Comparison of ENCODE assay signal across 10 cellular contexts in genomic region chr6:81818778-81819491, GRCh38.
DNase-seq lines count a peak whose midpoint lies in the region; ATAC-seq lines count a peak whose summit lies in the region.
"Had no signal": no experiment of that assay in that cellular context is flagged by ENCODE, and none has a peak within 500 bp of the region (broad histone marks: within the 10 kb centered on the region; RNA-seq: fewer than 3 reads in every experiment).

No MANE protein-coding gene starts in this region.

- H3K27ac Mint-ChIP-seq in activated CD4-positive, alpha-beta memory T cell treated with anti-CD3 and anti-CD28 coated beads, Interleukin-2, amount 10 ng/mL, durations not matched to agents 7 days and 5 days, result peak overlapping the region; percentile 5
- no peak overlapping the region for H3K27ac Mint-ChIP-seq in activated CD4-positive, alpha-beta memory T cell treated with anti-CD3 and anti-CD28 coated beads for 36 hours
- peak overlapping the region; percentile 4 for H3K27ac Mint-ChIP-seq in activated T-helper 2 cell treated with anti-CD3 and anti-CD28 coated beads, Interferon-gamma antibody, Interleukin-2, Interleukin-4, amounts not matched to agents 10 μg/mL and 5 μg/mL and 100 μg/mL, durations not matched to agents 14 hours and 24 hours and 36 hours
- H3K27ac Mint-ChIP-seq in stimulated activated effector memory CD8-positive, alpha-beta T cell treated with anti-CD3 and anti-CD28 coated beads, Interleukin-12 subunit alpha, Interleukin-12 subunit beta, amount 100 ng/mL, for 72 hours, result no peak overlapping the region

- CTCF ChIA-PET in activated CD4-positive, alpha-beta memory T cell treated with anti-CD3 and anti-CD28 coated beads, Interleukin-2, amount 10 ng/mL, durations not matched to agents 7 days and 5 days (lab: Charles Lee), result no interaction called here
- CTCF ChIA-PET in activated CD4-positive, alpha-beta memory T cell treated with anti-CD3 and anti-CD28 coated beads for 36 hours (lab: Charles Lee), result no interaction called here

- ATAC-seq in HG03066 (IDR thresholded peaks at IDR 0.05; ENCODE audit: low read depth, unreplicated experiment), result peak; percentile 56
- peak; percentile 69 for ATAC-seq in stimulated activated effector memory CD8-positive, alpha-beta T cell treated with anti-CD3 and anti-CD28 coated beads, Interleukin-12 subunit alpha, Interleukin-12 subunit beta, amount 100 ng/mL, for 72 hours

- intact Hi-C loops in activated CD4-positive, alpha-beta memory T cell treated with anti-CD3 and anti-CD28 coated beads for 36 hours (cut with micrococcal nuclease), result no loop called here
- intact Hi-C loops in activated T-helper 2 cell treated with anti-CD3 and anti-CD28 coated beads, Interferon-gamma antibody, Interleukin-2, Interleukin-4, amounts not matched to agents 10 μg/mL and 5 μg/mL and 100 μg/mL, durations not matched to agents 14 hours and 24 hours and 36 hours (cut with micrococcal nuclease), result no loop called here

- peaks cover 14% of the 10 kb centered on the region for H3K4me1 Mint-ChIP-seq in activated CD4-positive, alpha-beta memory T cell treated with anti-CD3 and anti-CD28 coated beads, Interleukin-2, amount 10 ng/mL, durations not matched to agents 7 days and 5 days
- no peaks in the 10 kb centered on the region for H3K4me1 Mint-ChIP-seq in activated CD4-positive, alpha-beta memory T cell treated with anti-CD3 and anti-CD28 coated beads for 36 hours (ENCODE audit: low read depth)
- H3K4me1 Mint-ChIP-seq in activated T-helper 2 cell treated with anti-CD3 and anti-CD28 coated beads, Interferon-gamma antibody, Interleukin-2, Interleukin-4, amounts not matched to agents 10 μg/mL and 5 μg/mL and 100 μg/mL, durations not matched to agents 14 hours and 24 hours and 36 hours (ENCODE audit: low read depth), result peaks cover 8% of the 10 kb centered on the region
- peaks cover 6% of the 10 kb centered on the region for H3K4me1 Mint-ChIP-seq in stimulated activated effector memory CD8-positive, alpha-beta T cell treated with anti-CD3 and anti-CD28 coated beads, Interleukin-12 subunit alpha, Interleukin-12 subunit beta, amount 100 ng/mL, for 72 hours
- H3K4me1 Mint-ChIP-seq: brain had no signal

- DNase-seq in activated CD4-positive, alpha-beta memory T cell treated with anti-CD3 and anti-CD28 coated beads, Interleukin-2, amount 10 ng/mL, durations not matched to agents 7 days and 5 days, result no peak
- DNase-seq in activated CD4-positive, alpha-beta memory T cell treated with anti-CD3 and anti-CD28 coated beads for 36 hours, result no peak
- DNase-seq in activated T-helper 2 cell treated with anti-CD3 and anti-CD28 coated beads, Interferon-gamma antibody, Interleukin-2, Interleukin-4, amounts not matched to agents 10 μg/mL and 5 μg/mL and 100 μg/mL, durations not matched to agents 14 hours and 24 hours and 36 hours (ENCODE audit: low spot score), result no peak
- DNase-seq in stimulated activated effector memory CD8-positive, alpha-beta T cell treated with anti-CD3 and anti-CD28 coated beads, Interleukin-12 subunit alpha, Interleukin-12 subunit beta, amount 100 ng/mL, for 72 hours (ENCODE audit: low spot score in 2 of 2), result no peak
- no peak for DNase-seq in NCI-H345 (lab: John Stamatoyannopoulos, UW)
- no peak for DNase-seq in GM03348 (ENCODE audit: low spot score)
- no peak for DNase-seq in GM19238 (ENCODE audit: insufficient read length, low spot score)
- DNase-seq: NCI-H1694 treated with DMSO at 0.1 percent for 48 hours had no signal

- H3K27me3 Mint-ChIP-seq in activated CD4-positive, alpha-beta memory T cell treated with anti-CD3 and anti-CD28 coated beads, Interleukin-2, amount 10 ng/mL, durations not matched to agents 7 days and 5 days, result peaks cover 7% of the 10 kb centered on the region
- no peaks in the 10 kb centered on the region for H3K27me3 Mint-ChIP-seq in activated CD4-positive, alpha-beta memory T cell treated with anti-CD3 and anti-CD28 coated beads for 36 hours
- H3K27me3 Mint-ChIP-seq in activated T-helper 2 cell treated with anti-CD3 and anti-CD28 coated beads, Interferon-gamma antibody, Interleukin-2, Interleukin-4, amounts not matched to agents 10 μg/mL and 5 μg/mL and 100 μg/mL, durations not matched to agents 14 hours and 24 hours and 36 hours (ENCODE audit: low read depth), result peaks cover 2% of the 10 kb centered on the region
- H3K27me3 Mint-ChIP-seq: brain had no signal

- H3K4me3 Mint-ChIP-seq in activated CD4-positive, alpha-beta memory T cell treated with anti-CD3 and anti-CD28 coated beads, Interleukin-2, amount 10 ng/mL, durations not matched to agents 7 days and 5 days, result no peak overlapping the region
- no peak overlapping the region for H3K4me3 Mint-ChIP-seq in activated CD4-positive, alpha-beta memory T cell treated with anti-CD3 and anti-CD28 coated beads for 36 hours
- no peak overlapping the region for H3K4me3 Mint-ChIP-seq in activated T-helper 2 cell treated with anti-CD3 and anti-CD28 coated beads, Interferon-gamma antibody, Interleukin-2, Interleukin-4, amounts not matched to agents 10 μg/mL and 5 μg/mL and 100 μg/mL, durations not matched to agents 14 hours and 24 hours and 36 hours (ENCODE audit: low read depth)
- H3K4me3 Mint-ChIP-seq in stimulated activated effector memory CD8-positive, alpha-beta T cell treated with anti-CD3 and anti-CD28 coated beads, Interleukin-12 subunit alpha, Interleukin-12 subunit beta, amount 100 ng/mL, for 72 hours, result no peak overlapping the region
- H3K4me3 Mint-ChIP-seq: brain had no signal

- no peaks in the 10 kb centered on the region for H3K9me3 Mint-ChIP-seq in activated CD4-positive, alpha-beta memory T cell treated with anti-CD3 and anti-CD28 coated beads, Interleukin-2, amount 10 ng/mL, durations not matched to agents 7 days and 5 days
- H3K9me3 Mint-ChIP-seq in activated CD4-positive, alpha-beta memory T cell treated with anti-CD3 and anti-CD28 coated beads for 36 hours, result no peaks in the 10 kb centered on the region
- H3K9me3 Mint-ChIP-seq in activated T-helper 2 cell treated with anti-CD3 and anti-CD28 coated beads, Interferon-gamma antibody, Interleukin-2, Interleukin-4, amounts not matched to agents 10 μg/mL and 5 μg/mL and 100 μg/mL, durations not matched to agents 14 hours and 24 hours and 36 hours, result no peaks in the 10 kb centered on the region
- no peaks in the 10 kb centered on the region for H3K9me3 Mint-ChIP-seq in stimulated activated effector memory CD8-positive, alpha-beta T cell treated with anti-CD3 and anti-CD28 coated beads, Interleukin-12 subunit alpha, Interleukin-12 subunit beta, amount 100 ng/mL, for 72 hours
- H3K9me3 Mint-ChIP-seq: brain had no signal

- POLR2A ChIA-PET in activated CD4-positive, alpha-beta memory T cell treated with anti-CD3 and anti-CD28 coated beads, Interleukin-2, amount 10 ng/mL, durations not matched to agents 7 days and 5 days (lab: Charles Lee), result no interaction called here
- POLR2A ChIA-PET in activated CD4-positive, alpha-beta memory T cell treated with anti-CD3 and anti-CD28 coated beads for 36 hours (lab: Charles Lee), result no interaction called here

- H3K36me3 Mint-ChIP-seq in activated CD4-positive, alpha-beta memory T cell treated with anti-CD3 and anti-CD28 coated beads, Interleukin-2, amount 10 ng/mL, durations not matched to agents 7 days and 5 days (ENCODE audit: low read depth), result no peaks in the 10 kb centered on the region
- H3K36me3 Mint-ChIP-seq in activated CD4-positive, alpha-beta memory T cell treated with anti-CD3 and anti-CD28 coated beads for 36 hours, result no peaks in the 10 kb centered on the region
- no peaks in the 10 kb centered on the region for H3K36me3 Mint-ChIP-seq in activated T-helper 2 cell treated with anti-CD3 and anti-CD28 coated beads, Interferon-gamma antibody, Interleukin-2, Interleukin-4, amounts not matched to agents 10 μg/mL and 5 μg/mL and 100 μg/mL, durations not matched to agents 14 hours and 24 hours and 36 hours (ENCODE audit: low read depth)
- no peaks in the 10 kb centered on the region for H3K36me3 Mint-ChIP-seq in stimulated activated effector memory CD8-positive, alpha-beta T cell treated with anti-CD3 and anti-CD28 coated beads, Interleukin-12 subunit alpha, Interleukin-12 subunit beta, amount 100 ng/mL, for 72 hours
- H3K36me3 Mint-ChIP-seq: brain had no signal

Comparison
In these comparisons a context has a peak if more than half of its experiments do, and no peak if none do; other contexts are left out.
1. H3K27ac Mint-ChIP-seq: peak in activated CD4-positive, alpha-beta memory T cell treated with anti-CD3 and anti-CD28 coated beads, Interleukin-2, amount 10 ng/mL, durations not matched to agents 7 days and 5 days (single experiment) and activated T-helper 2 cell treated with anti-CD3 and anti-CD28 coated beads, Interferon-gamma antibody, Interleukin-2, Interleukin-4, amounts not matched to agents 10 μg/mL and 5 μg/mL and 100 μg/mL, durations not matched to agents 14 hours and 24 hours and 36 hours (single experiment); none in activated CD4-positive, alpha-beta memory T cell treated with anti-CD3 and anti-CD28 coated beads for 36 hours (single experiment) and stimulated activated effector memory CD8-positive, alpha-beta T cell treated with anti-CD3 and anti-CD28 coated beads, Interleukin-12 subunit alpha, Interleukin-12 subunit beta, amount 100 ng/mL, for 72 hours (single experiment).